In the genomic region with DNA sequence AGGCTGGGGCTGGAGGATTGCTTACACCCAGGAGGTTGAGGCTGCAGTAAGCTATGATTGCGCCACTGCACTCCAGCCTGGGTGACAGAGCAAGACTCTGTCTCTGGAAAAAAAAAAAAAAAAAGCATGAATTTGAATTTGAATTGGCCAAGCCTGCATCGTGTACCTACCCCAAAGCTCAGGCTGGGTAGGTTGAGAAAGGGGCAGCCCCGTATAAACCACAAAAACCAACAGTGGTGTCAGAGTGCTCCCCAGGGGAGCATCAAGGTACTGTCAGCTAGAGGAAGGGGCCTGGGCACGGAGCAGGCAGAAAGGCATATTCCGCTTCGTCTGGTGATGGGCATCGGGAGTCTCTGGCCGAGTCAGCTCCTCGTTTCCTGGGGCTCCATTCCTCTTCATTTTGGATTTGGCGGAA, we compare ENCODE assay signal across 9 cellular contexts. TPM values are rescaled to one million over a fixed set of nuclear protein-coding genes. Genes with fewer than 3 reads are reported as not detected.
DNase-seq lines count a peak whose midpoint lies in the region; ATAC-seq and TF ChIP-seq lines count a peak whose summit lies in the region.
"Had no signal": no experiment of that assay in that cellular context is flagged by ENCODE, and none has a peak within 500 bp of the region (broad histone marks: within the 10 kb centered on the region; RNA-seq: fewer than 3 reads in every experiment).

No MANE protein-coding gene starts in this region.

- TF ChIP-seq CTCF in GM12872 (IDR thresholded peaks at IDR 0.05; ENCODE audit: insufficient read depth, low read depth, low read length) (peak; percentile 48; the same call in 2 of the 3 replicates), natural killer cell (IDR thresholded peaks at IDR 0.05) (peak; percentile 41), ascending aorta (IDR thresholded peaks at IDR 0.05) (no peak)

- H3K4me3 Mint-ChIP-seq in natural killer cell: no peak overlapping the region

- H3K4me1 Mint-ChIP-seq in natural killer cell: peaks cover 21 to 54% of the 10 kb centered on the region in 2 donors

- H3K27me3 Mint-ChIP-seq in natural killer cell (ENCODE audit: low read depth in 2 of 2): no peaks in the 10 kb centered on the region

- H3K9me3 Mint-ChIP-seq in natural killer cell: no peaks in the 10 kb centered on the region

- no peaks in the 10 kb centered on the region for H3K36me3 Mint-ChIP-seq in natural killer cell

- H3K27ac Mint-ChIP-seq in natural killer cell: peak overlapping the region; percentile 78 to 80

- ATAC-seq in HG02678 (IDR thresholded peaks at IDR 0.05; ENCODE audit: unreplicated experiment) (peak; percentile 75), natural killer cell (peak; percentile 79 to 95 (median 91))

- intact Hi-C loops in natural killer cell (cut with micrococcal nuclease): loop anchor here (1.0 kb wide), 1 partner anchor 51 kb away; no protein-coding TSS in a partner anchor
- intact Hi-C loops in ascending aorta (cut with DNase I): no loop called here

- H3K27me3 ChIP-seq in ascending aorta: no peaks in the 10 kb centered on the region

- H3K4me1 ChIP-seq in ascending aorta: no peaks in the 10 kb centered on the region

- no peak overlapping the region for H3K27ac ChIP-seq in ascending aorta

- H3K4me3 ChIP-seq in ascending aorta: no peak overlapping the region

- DNase-seq in activated CD4-positive, alpha-beta T cell treated with anti-CD3 and anti-CD28 coated beads, Interleukin-2, amount 50 U/mL, for 1 hour: peak; percentile 34
- DNase-seq in natural killer cell (peak; percentile 39), NCI-H128 (lab: John Stamatoyannopoulos, UW; ENCODE audit: unreplicated experiment) (no peak), ascending aorta (ENCODE audit: low spot score in 2 of 2) (no peak), amniotic stem cell (lab: John Stamatoyannopoulos, UW) (no peak), NCI-H69 (lab: John Stamatoyannopoulos, UW) (no peak)
- DNase-seq: NCI-H2107 had no signal

- H3K9me3 ChIP-seq in ascending aorta: no peaks in the 10 kb centered on the region

- no peaks in the 10 kb centered on the region for H3K36me3 ChIP-seq in ascending aorta

RNA-seq across cellular contexts. Expression of gene RAP1GAP2, which starts 40.9 kb away (rescaled TPM):
- total RNA-seq in natural killer cell: 100 to 1,000 TPM; 274 to 418 (median 390) TPM
- total RNA-seq in ascending aorta: 1.6 TPM

Comparison
In these comparisons a context has a peak if more than half of its experiments do, and no peak if none do; other contexts are left out.
1. CTCF ChIP-seq: peak in GM12872 (single experiment) and natural killer cell (single experiment); none in ascending aorta (0 of 3).
2. DNase-seq: peak in activated CD4-positive, alpha-beta T cell treated with anti-CD3 and anti-CD28 coated beads, Interleukin-2, amount 50 U/mL, for 1 hour (single experiment) and natural killer cell (single experiment); none in NCI-H128 (single experiment), ascending aorta (0 of 2), amniotic stem cell (single experiment) and NCI-H69 (single experiment).
3. RNA of gene RAP1GAP2, which starts 40.9 kb away (total RNA-seq): 274 to 418 TPM in natural killer cell; 1.6 TPM in ascending aorta (single experiment); every median in the first group is over 100 times any median in the second.